ENCODE assay signal across 10 cellular contexts in the genomic region with DNA sequence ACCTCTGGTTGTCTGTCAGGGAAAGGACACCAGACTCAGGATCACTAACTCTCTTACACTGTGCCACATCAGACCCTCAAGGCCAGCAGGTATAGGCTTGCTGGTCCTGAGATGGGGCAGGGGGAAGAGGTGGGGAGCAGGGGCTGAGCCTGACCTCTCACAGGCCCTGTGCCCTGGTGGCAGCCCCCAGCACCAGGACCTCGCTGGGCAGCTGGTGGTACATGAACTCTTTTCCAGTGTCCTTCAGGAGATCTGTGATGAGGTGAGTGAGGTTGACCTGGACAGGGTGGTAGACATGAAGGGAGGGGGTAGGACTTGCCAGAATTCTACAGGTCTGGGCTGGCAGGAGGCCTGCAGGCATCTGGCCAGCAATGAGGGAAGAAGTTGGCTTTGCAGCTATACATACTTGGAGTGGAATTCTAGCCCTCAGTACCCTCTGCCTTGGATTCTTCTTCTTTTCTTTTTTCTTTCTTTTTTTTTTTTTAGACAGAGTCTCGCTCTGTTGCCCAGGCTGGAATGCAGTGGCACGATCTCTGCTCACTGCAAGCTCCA. TPM values are rescaled to one million over a fixed set of nuclear protein-coding genes. Genes with fewer than 3 reads are reported as not detected.
DNase-seq lines count a peak whose midpoint lies in the region; ATAC-seq and TF ChIP-seq lines count a peak whose summit lies in the region.
"Had no signal": no experiment of that assay in that cellular context is flagged by ENCODE, and none has a peak within 500 bp of the region (broad histone marks: within the 10 kb centered on the region; RNA-seq: fewer than 3 reads in every experiment).

No MANE protein-coding gene starts in this region.

- TF ChIP-seq CTCF in upper lobe of left lung (IDR thresholded peaks at IDR 0.05): no peak

- no peak for ATAC-seq in upper lobe of left lung (ENCODE audit: low FRiP score in 2 of 2)
- ATAC-seq in HG03378 (IDR thresholded peaks at IDR 0.05; ENCODE audit: unreplicated experiment): no peak
- ATAC-seq in GM18502 (IDR thresholded peaks at IDR 0.05; ENCODE audit: poor library complexity, unreplicated experiment): no peak
- ATAC-seq in HG03025 (IDR thresholded peaks at IDR 0.05; ENCODE audit: low FRiP score, unreplicated experiment): no peak

- peak overlapping the region; percentile 47 for H4K91ac ChIP-seq in mesenchymal stem cell (ENCODE audit: low read length)

- no peaks in the 10 kb centered on the region for H3K27me3 Mint-ChIP-seq in activated naive CD4-positive, alpha-beta T cell treated with anti-CD3 and anti-CD28 coated beads, Interleukin-2, amount 50 U/mL, for 24 hours

- H2AFZ ChIP-seq in mesenchymal stem cell (ENCODE audit: low read depth, low read length): no peak overlapping the region

- H3K27ac ChIP-seq in angular gyrus (ENCODE audit: low read depth, low read length) (peak overlapping the region; percentile 93), mesenchymal stem cell (ENCODE audit: low read length, poor library complexity, severe bottlenecking) (peak overlapping the region; percentile 1), upper lobe of left lung (peak overlapping the region; percentile 83 to 96 (median 92))

- no peak overlapping the region for H2BK5ac ChIP-seq in mesenchymal stem cell (ENCODE audit: low read depth, low read length, poor library complexity, severe bottlenecking)

- H3K9me3 ChIP-seq in mesenchymal stem cell (ENCODE audit: control insufficient read depth, low read length): no peaks in the 10 kb centered on the region
- H3K9me3 ChIP-seq in upper lobe of left lung: no peaks in the 10 kb centered on the region
- H3K9me3 ChIP-seq: uterus had no signal

- H3K36me3 ChIP-seq in mesenchymal stem cell (ENCODE audit: control insufficient read depth in 1 of 2, insufficient read depth in 2 of 2, low read depth in 1 of 2, low read length in 2 of 2): peaks cover 14 to 34% of the 10 kb centered on the region in 2 experiments
- peaks cover 0 to 14% (median 9%) of the 10 kb centered on the region in 4 donors for H3K36me3 ChIP-seq in upper lobe of left lung
- H3K36me3 ChIP-seq: uterus had no signal

- no peak for TF ChIP-seq EP300 in upper lobe of left lung (IDR thresholded peaks at IDR 0.05)

- peak overlapping the region; percentile 82 for H3K4me2 ChIP-seq in mesenchymal stem cell (ENCODE audit: low read length, poor library complexity, severe bottlenecking)

- no peak for TF ChIP-seq POLR2A in upper lobe of left lung (IDR thresholded peaks at IDR 0.05)

- H3K4me1 ChIP-seq in mesenchymal stem cell (ENCODE audit: control insufficient read depth, insufficient read depth, low read depth, low read length) (peaks cover 62% of the 10 kb centered on the region), upper lobe of left lung (peaks cover 44 to 61% (median 49%) of the 10 kb centered on the region in 4 donors)

- no peak for DNase-seq in activated naive CD4-positive, alpha-beta T cell treated with anti-CD3 and anti-CD28 coated beads, Interleukin-2, amount 50 U/mL, for 16 hours
- DNase-seq in mesenchymal stem cell: no peak
- peak in 1 of 2 donors; percentile 29 for DNase-seq in upper lobe of left lung
- DNase-seq: kidney glomerular epithelial cell had no signal

- H3K79me1 ChIP-seq in mesenchymal stem cell (replicated peaks; ENCODE audit: low read length, poor library complexity, severe bottlenecking): peaks cover 32% of the 10 kb centered on the region

- H3K4me3 ChIP-seq in mesenchymal stem cell (ENCODE audit: insufficient read depth in 1 of 2, low read depth in 1 of 2, low read length in 2 of 2) (peak overlapping the region in 1 of 2 experiments; percentile 95), upper lobe of left lung (peak overlapping the region in 3 of 4 donors; percentile 62 to 76 (median 72))

- peak overlapping the region; percentile 47 for H2AK5ac ChIP-seq in mesenchymal stem cell (ENCODE audit: low read length, severe bottlenecking)

- no peak overlapping the region for H2BK12ac ChIP-seq in mesenchymal stem cell (ENCODE audit: low read length in 2 of 2)

- peaks cover 49% of the 10 kb centered on the region for H3K4me1 Mint-ChIP-seq in activated naive CD4-positive, alpha-beta T cell treated with anti-CD3 and anti-CD28 coated beads, Interleukin-2, amount 50 U/mL, for 24 hours

- H3K9ac ChIP-seq in mesenchymal stem cell (ENCODE audit: low read length): peak overlapping the region; percentile 95

- H3K27me3 ChIP-seq in mesenchymal stem cell (ENCODE audit: control insufficient read depth in 1 of 2, insufficient read depth in 1 of 2, low read length in 2 of 2): no peaks in the 10 kb centered on the region
- H3K27me3 ChIP-seq in upper lobe of left lung: no peaks in the 10 kb centered on the region
- H3K27me3 ChIP-seq: uterus had no signal

- peak overlapping the region; percentile 87 for H3K4me3 Mint-ChIP-seq in activated naive CD4-positive, alpha-beta T cell treated with anti-CD3 and anti-CD28 coated beads, Interleukin-2, amount 50 U/mL, for 24 hours

- H3K36me3 Mint-ChIP-seq in activated naive CD4-positive, alpha-beta T cell treated with anti-CD3 and anti-CD28 coated beads, Interleukin-2, amount 50 U/mL, for 24 hours: no peaks in the 10 kb centered on the region

- WGBS in mesenchymal stem cell: 86% methylated on average over 3 of the region's 3 CpGs
- WGBS in upper lobe of left lung, 2 donors: 68 to 92% methylated on average over 3 of the region's 3 CpGs

- H3K14ac ChIP-seq in mesenchymal stem cell (ENCODE audit: low read length in 2 of 2): no peak overlapping the region

- no peak overlapping the region for H2BK15ac ChIP-seq in mesenchymal stem cell (ENCODE audit: low read depth, poor library complexity, severe bottlenecking)

- no peak overlapping the region for H3K18ac ChIP-seq in mesenchymal stem cell (ENCODE audit: low read depth in 1 of 2, low read length in 2 of 2)

- no peaks in the 10 kb centered on the region for H3K9me3 Mint-ChIP-seq in activated naive CD4-positive, alpha-beta T cell treated with anti-CD3 and anti-CD28 coated beads, Interleukin-2, amount 50 U/mL, for 24 hours

- H4K8ac ChIP-seq in mesenchymal stem cell (ENCODE audit: low read length): no peak overlapping the region

- H3K27ac Mint-ChIP-seq in activated naive CD4-positive, alpha-beta T cell treated with anti-CD3 and anti-CD28 coated beads, Interleukin-2, amount 50 U/mL, for 24 hours: peak overlapping the region; percentile 55

- H2BK120ac ChIP-seq in mesenchymal stem cell (ENCODE audit: low read depth, low read length): no peak overlapping the region

- peak overlapping the region in 1 of 2 experiments; percentile 94 for H3K4ac ChIP-seq in mesenchymal stem cell (ENCODE audit: low read depth in 1 of 2, low read length in 2 of 2)

- H3K23ac ChIP-seq in mesenchymal stem cell (ENCODE audit: low read length in 2 of 2): peak overlapping the region in 1 of 2 experiments; percentile 70

RNA-seq across cellular contexts. Expression of a gene that starts 1.4 kb away (rescaled TPM):
- polyA plus RNA-seq in mesenchymal stem cell (2013, experiment 1 of 2): 81.2 TPM
- 80.4 TPM for polyA plus RNA-seq in mesenchymal stem cell (2013, experiment 2 of 2)
- total RNA-seq in upper lobe of left lung: 10 to 100 TPM; 30.3 to 94.3 (median 68.0) TPM

RNA-seq across cellular contexts. Expression of a gene that starts 1.5 kb away (rescaled TPM):
- polyA plus RNA-seq in mesenchymal stem cell (2013, experiment 1 of 2): 59.3 TPM
- 55.7 TPM for polyA plus RNA-seq in mesenchymal stem cell (2013, experiment 2 of 2)
- total RNA-seq in upper lobe of left lung: 10 to 100 TPM; 27.2 to 69.1 (median 35.2) TPM

RNA-seq across cellular contexts. Expression of a gene that starts 2.9 kb away (rescaled TPM):
- polyA plus RNA-seq in mesenchymal stem cell (2013, experiment 1 of 2): 38.5 TPM
- 36.7 TPM for polyA plus RNA-seq in mesenchymal stem cell (2013, experiment 2 of 2)
- 10 to 100 TPM; 25.0 to 52.0 (median 39.2) TPM for total RNA-seq in upper lobe of left lung

RNA-seq across cellular contexts. Expression of a gene that starts 6.9 kb away (rescaled TPM):
- polyA plus RNA-seq in mesenchymal stem cell (2013, experiment 1 of 2): 139 TPM
- polyA plus RNA-seq in mesenchymal stem cell (2013, experiment 2 of 2): 137 TPM
- total RNA-seq in upper lobe of left lung: 100 to 1,000 TPM in 3 of 6 donors, 10 to 100 TPM in 3; 25.1 to 171 (median 124) TPM

RNA-seq across cellular contexts. Expression of a gene that starts 13.4 kb away (rescaled TPM):
- polyA plus RNA-seq in mesenchymal stem cell (2013, experiment 1 of 2): 70.1 TPM
- polyA plus RNA-seq in mesenchymal stem cell (2013, experiment 2 of 2): 68.6 TPM
- 100 to 1,000 TPM in 1 of 6 donors, 10 to 100 TPM in 5; 40.9 to 132 (median 63.1) TPM for total RNA-seq in upper lobe of left lung

Comparison
In these comparisons a context has a peak if more than half of its experiments do, and no peak if none do; other contexts are left out.
1. H3K27ac ChIP-seq: peak in every context shown above with its lines; median percentile 93 in angular gyrus; 92 in upper lobe of left lung; 1 in mesenchymal stem cell.